ENCODE assay signal across 7 cellular contexts in genomic region chr16:74140557-74140956, GRCh38.
"Had no signal": no experiment of that assay in that cellular context is flagged by ENCODE, and none has a peak within 500 bp of the region (broad histone marks: within the 10 kb centered on the region; RNA-seq: fewer than 3 reads in every experiment).

No MANE protein-coding gene starts in this region.

- ATAC-seq: HepG2 had no signal

- H3K36me3 Mint-ChIP-seq: IgD-negative memory B cell had no signal

- H3K4me1 Mint-ChIP-seq: IgD-negative memory B cell had no signal

- H3K27me3 Mint-ChIP-seq: IgD-negative memory B cell had no signal

- FAIRE-seq: HepG2, HTR-8/SVneo had no signal

- H3K4me3 Mint-ChIP-seq: IgD-negative memory B cell had no signal

- DNase-seq: IMR-90, KBM-7, KG1 had no signal

- H3K27ac ChIP-seq: HL-60 had no signal
